Comparison of ENCODE assay signal across 8 cellular contexts in the genomic region with DNA sequence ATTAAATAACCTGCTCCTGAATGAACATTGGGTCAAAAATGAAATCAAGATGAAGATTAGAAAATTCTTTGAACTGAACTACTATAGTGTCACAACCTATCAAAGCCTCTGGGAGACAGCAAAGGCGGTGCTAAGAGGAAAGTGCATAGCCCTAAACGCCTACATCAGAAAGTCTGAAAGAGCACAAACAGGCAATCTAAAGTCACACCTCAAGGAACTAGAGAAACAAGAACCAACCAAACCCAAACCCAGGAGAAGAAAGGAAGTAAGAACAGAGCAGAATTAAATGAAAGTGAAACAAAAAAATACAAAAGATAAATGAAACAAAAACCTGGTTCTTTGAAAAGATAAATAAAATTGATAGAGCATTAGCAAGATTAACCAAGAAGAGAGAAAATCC.
A peak's percentile ranks its signal among the peaks of the same experiment; 100 is the strongest.
DNase-seq lines count a peak whose midpoint lies in the region; ATAC-seq and TF ChIP-seq lines count a peak whose summit lies in the region.
"Not testable (repeated sequence)": the region's sequence is repeated elsewhere in the genome, so short reads cannot be mapped to it uniquely, and the experiment has no call there.

No MANE protein-coding gene starts in this region.

- H3K9me3 Mint-ChIP-seq in CD8-positive, alpha-beta T cell; activated CD4-positive, alpha-beta memory T cell treated with anti-CD3 and anti-CD28 coated beads for 36 hours; activated T-cell treated with anti-CD3 and anti-CD28 coated beads, Interleukin-2, amount 50 U/mL, for 4 hours; activated naive CD8-positive, alpha-beta T cell treated with anti-CD3 and anti-CD28 coated beads for 36 hours; naive thymus-derived CD4-positive, alpha-beta T cell; stimulated activated naive CD8-positive, alpha-beta T cell treated with anti-CD3 and anti-CD28 coated beads, Interleukin-15, amount 100 ng/mL, for 72 hours: not testable (repeated sequence)

- peak overlapping the region; percentile 27 for H3K4me2 ChIP-seq in KMS-11

- H3K4me3 Mint-ChIP-seq in CD8-positive, alpha-beta T cell, result peak overlapping the region; percentile 26
- peak overlapping the region; percentile 1 for H3K4me3 Mint-ChIP-seq in T-helper 17 cell
- H3K4me3 Mint-ChIP-seq in activated CD4-positive, alpha-beta memory T cell treated with anti-CD3 and anti-CD28 coated beads for 36 hours, result not testable (repeated sequence)
- peak overlapping the region; percentile 58 for H3K4me3 Mint-ChIP-seq in activated T-cell treated with anti-CD3 and anti-CD28 coated beads, Interleukin-2, amount 50 U/mL, for 4 hours
- H3K4me3 Mint-ChIP-seq in activated naive CD8-positive, alpha-beta T cell treated with anti-CD3 and anti-CD28 coated beads for 36 hours, result peak overlapping the region; percentile 33
- peak overlapping the region in 5 of 10 donors; percentile 44 to 71 (median 66) for H3K4me3 Mint-ChIP-seq in naive thymus-derived CD4-positive, alpha-beta T cell
- peak overlapping the region; percentile 5 to 15 for H3K4me3 Mint-ChIP-seq in stimulated activated naive CD8-positive, alpha-beta T cell treated with anti-CD3 and anti-CD28 coated beads, Interleukin-15, amount 100 ng/mL, for 72 hours

- CTCF ChIA-PET in CD8-positive, alpha-beta T cell (lab: Charles Lee); naive thymus-derived CD4-positive, alpha-beta T cell (lab: Charles Lee): not testable (repeated sequence)
- CTCF ChIA-PET in activated CD4-positive, alpha-beta memory T cell treated with anti-CD3 and anti-CD28 coated beads for 36 hours (lab: Charles Lee), result interaction anchor here (0.6 kb wide), 1 partner anchor 143 kb away, joined by 3 read pairs; no protein-coding TSS in a partner anchor

- H3K4me1 Mint-ChIP-seq in CD8-positive, alpha-beta T cell (ENCODE audit: low read depth), result peaks cover 12% of the 10 kb centered on the region
- H3K4me1 Mint-ChIP-seq in T-helper 17 cell, result not testable (repeated sequence)
- peaks cover 11% of the 10 kb centered on the region for H3K4me1 Mint-ChIP-seq in activated CD4-positive, alpha-beta memory T cell treated with anti-CD3 and anti-CD28 coated beads for 36 hours (ENCODE audit: low read depth)
- peaks cover 13% of the 10 kb centered on the region for H3K4me1 Mint-ChIP-seq in activated T-cell treated with anti-CD3 and anti-CD28 coated beads, Interleukin-2, amount 50 U/mL, for 4 hours (ENCODE audit: low read depth)
- H3K4me1 Mint-ChIP-seq in activated naive CD8-positive, alpha-beta T cell treated with anti-CD3 and anti-CD28 coated beads for 36 hours, result peaks cover 13% of the 10 kb centered on the region
- H3K4me1 Mint-ChIP-seq in naive thymus-derived CD4-positive, alpha-beta T cell, result peaks cover 0 to 16% (median 12%) of the 10 kb centered on the region in 7 donors
- H3K4me1 Mint-ChIP-seq in stimulated activated naive CD8-positive, alpha-beta T cell treated with anti-CD3 and anti-CD28 coated beads, Interleukin-15, amount 100 ng/mL, for 72 hours, result peaks cover 14% of the 10 kb centered on the region

- not testable (repeated sequence) for TF ChIP-seq CTCF in CD8-positive, alpha-beta T cell (IDR thresholded peaks at IDR 0.05); KMS-11 (conservative IDR thresholded peaks at IDR 0.05; ENCODE audit: low read depth, low read length)

- peak overlapping the region; percentile 76 for H3K27ac Mint-ChIP-seq in CD8-positive, alpha-beta T cell
- H3K27ac Mint-ChIP-seq in T-helper 17 cell; stimulated activated naive CD8-positive, alpha-beta T cell treated with anti-CD3 and anti-CD28 coated beads, Interleukin-15, amount 100 ng/mL, for 72 hours: not testable (repeated sequence)
- H3K27ac Mint-ChIP-seq in activated CD4-positive, alpha-beta memory T cell treated with anti-CD3 and anti-CD28 coated beads for 36 hours, result peak overlapping the region; percentile 0
- peak overlapping the region; percentile 32 for H3K27ac Mint-ChIP-seq in activated naive CD8-positive, alpha-beta T cell treated with anti-CD3 and anti-CD28 coated beads for 36 hours
- H3K27ac Mint-ChIP-seq in naive thymus-derived CD4-positive, alpha-beta T cell, result peak overlapping the region in 5 of 9 donors; percentile 49 to 79 (median 55)

- H3K4me1 ChIP-seq in CD8-positive, alpha-beta T cell (ENCODE audit: insufficient read depth, low read length); naive thymus-derived CD4-positive, alpha-beta T cell (ENCODE audit: control insufficient read depth in 2 of 2, insufficient read depth in 2 of 2, low read length in 2 of 2): not testable (repeated sequence)
- H3K4me1 ChIP-seq in KMS-11 (ENCODE audit: low read depth, poor library complexity, severe bottlenecking), result peaks cover 16% of the 10 kb centered on the region

- not testable (repeated sequence) for ATAC-seq in CD8-positive, alpha-beta T cell; T-helper 17 cell; activated T-cell treated with anti-CD3 and anti-CD28 coated beads, Interleukin-2, amount 50 U/mL, for 4 hours; naive thymus-derived CD4-positive, alpha-beta T cell; stimulated activated naive CD8-positive, alpha-beta T cell treated with anti-CD3 and anti-CD28 coated beads, Interleukin-15, amount 100 ng/mL, for 72 hours

- not testable (repeated sequence) for H4K20me1 ChIP-seq in KMS-11 (ENCODE audit: insufficient read depth)

- H3K36me3 Mint-ChIP-seq in CD8-positive, alpha-beta T cell; T-helper 17 cell (ENCODE audit: low read depth); activated CD4-positive, alpha-beta memory T cell treated with anti-CD3 and anti-CD28 coated beads for 36 hours; activated T-cell treated with anti-CD3 and anti-CD28 coated beads, Interleukin-2, amount 50 U/mL, for 4 hours (ENCODE audit: insufficient read depth); activated naive CD8-positive, alpha-beta T cell treated with anti-CD3 and anti-CD28 coated beads for 36 hours; naive thymus-derived CD4-positive, alpha-beta T cell: not testable (repeated sequence)

- H3K79me2 ChIP-seq in KMS-11 (ENCODE audit: insufficient read depth, low read depth), result not testable (repeated sequence)

- not testable (repeated sequence) for H3K27me3 Mint-ChIP-seq in CD8-positive, alpha-beta T cell (ENCODE audit: low read depth); activated CD4-positive, alpha-beta memory T cell treated with anti-CD3 and anti-CD28 coated beads for 36 hours; activated T-cell treated with anti-CD3 and anti-CD28 coated beads, Interleukin-2, amount 50 U/mL, for 4 hours (ENCODE audit: low read depth); activated naive CD8-positive, alpha-beta T cell treated with anti-CD3 and anti-CD28 coated beads for 36 hours; stimulated activated naive CD8-positive, alpha-beta T cell treated with anti-CD3 and anti-CD28 coated beads, Interleukin-15, amount 100 ng/mL, for 72 hours
- peaks cover 18% of the 10 kb centered on the region for H3K27me3 Mint-ChIP-seq in T-helper 17 cell
- peaks cover 0 to 13% (median 5%) of the 10 kb centered on the region in 5 donors for H3K27me3 Mint-ChIP-seq in naive thymus-derived CD4-positive, alpha-beta T cell

- H3K9me3 ChIP-seq in CD8-positive, alpha-beta T cell (ENCODE audit: low read length); T-helper 17 cell (ENCODE audit: control insufficient read depth, low read length, poor library complexity, severe bottlenecking); naive thymus-derived CD4-positive, alpha-beta T cell (ENCODE audit: control insufficient read depth in 2 of 3, low read length in 3 of 3): not testable (repeated sequence)

- not testable (repeated sequence) for H3K27ac ChIP-seq in CD8-positive, alpha-beta T cell (ENCODE audit: low read depth, low read length); naive thymus-derived CD4-positive, alpha-beta T cell (ENCODE audit: low read depth, low read length)
- H3K27ac ChIP-seq in KMS-11, result peak overlapping the region; percentile 9; the same call in 1 of the 2 replicates

- POLR2A ChIA-PET in CD8-positive, alpha-beta T cell (lab: Charles Lee); activated CD4-positive, alpha-beta memory T cell treated with anti-CD3 and anti-CD28 coated beads for 36 hours (lab: Charles Lee); naive thymus-derived CD4-positive, alpha-beta T cell (lab: Charles Lee): not testable (repeated sequence)

- H3K9ac ChIP-seq in KMS-11, result not testable (repeated sequence)

- not testable (repeated sequence) for H3K36me3 ChIP-seq in CD8-positive, alpha-beta T cell (ENCODE audit: insufficient read depth, low read length); KMS-11 (ENCODE audit: insufficient read depth); naive thymus-derived CD4-positive, alpha-beta T cell (ENCODE audit: control insufficient read depth in 2 of 3, insufficient read depth in 3 of 3, low read length in 3 of 3)

- not testable (repeated sequence) for H3K27me3 ChIP-seq in CD8-positive, alpha-beta T cell (ENCODE audit: insufficient read depth, low read length); KMS-11 (ENCODE audit: insufficient read depth, low read depth); naive thymus-derived CD4-positive, alpha-beta T cell (ENCODE audit: control insufficient read depth in 2 of 2, insufficient read depth in 2 of 2, low read length in 2 of 2)

- H3K4me3 ChIP-seq in CD8-positive, alpha-beta T cell (ENCODE audit: low read depth, low read length); KMS-11 (IDR thresholded peaks at IDR 0.05; ENCODE audit: insufficient read depth, low read depth, low read length): not testable (repeated sequence)
- H3K4me3 ChIP-seq in naive thymus-derived CD4-positive, alpha-beta T cell (ENCODE audit: low read length), result peak overlapping the region; percentile 11

- DNase-seq in CD8-positive, alpha-beta T cell; T-helper 17 cell; activated CD4-positive, alpha-beta memory T cell treated with anti-CD3 and anti-CD28 coated beads for 36 hours; activated T-cell treated with anti-CD3 and anti-CD28 coated beads, Interleukin-2, amount 50 U/mL, for 4 hours; activated naive CD8-positive, alpha-beta T cell treated with anti-CD3 and anti-CD28 coated beads for 36 hours; stimulated activated naive CD8-positive, alpha-beta T cell treated with anti-CD3 and anti-CD28 coated beads, Interleukin-15, amount 100 ng/mL, for 72 hours: not testable (repeated sequence)
- peak in 1 of 9 donors; percentile 29 for DNase-seq in naive thymus-derived CD4-positive, alpha-beta T cell

- intact Hi-C loops in CD8-positive, alpha-beta T cell (cut with DNase I, micrococcal nuclease); activated CD4-positive, alpha-beta memory T cell treated with anti-CD3 and anti-CD28 coated beads for 36 hours (cut with micrococcal nuclease): not testable (repeated sequence)
- intact Hi-C loops in naive thymus-derived CD4-positive, alpha-beta T cell (cut with micrococcal nuclease), result loop anchor here in 1 of 2 donors (1.0 kb wide), 1 partner anchor 26 kb away; no protein-coding TSS in a partner anchor

- 0 out of 2 replicates have a peak overlapping the region, but pooled peaks have one; percentile 8 for H2AFZ ChIP-seq in KMS-11 (ENCODE audit: low read depth)
